Comparison of ENCODE assay signal across 9 cellular contexts in the genomic region with DNA sequence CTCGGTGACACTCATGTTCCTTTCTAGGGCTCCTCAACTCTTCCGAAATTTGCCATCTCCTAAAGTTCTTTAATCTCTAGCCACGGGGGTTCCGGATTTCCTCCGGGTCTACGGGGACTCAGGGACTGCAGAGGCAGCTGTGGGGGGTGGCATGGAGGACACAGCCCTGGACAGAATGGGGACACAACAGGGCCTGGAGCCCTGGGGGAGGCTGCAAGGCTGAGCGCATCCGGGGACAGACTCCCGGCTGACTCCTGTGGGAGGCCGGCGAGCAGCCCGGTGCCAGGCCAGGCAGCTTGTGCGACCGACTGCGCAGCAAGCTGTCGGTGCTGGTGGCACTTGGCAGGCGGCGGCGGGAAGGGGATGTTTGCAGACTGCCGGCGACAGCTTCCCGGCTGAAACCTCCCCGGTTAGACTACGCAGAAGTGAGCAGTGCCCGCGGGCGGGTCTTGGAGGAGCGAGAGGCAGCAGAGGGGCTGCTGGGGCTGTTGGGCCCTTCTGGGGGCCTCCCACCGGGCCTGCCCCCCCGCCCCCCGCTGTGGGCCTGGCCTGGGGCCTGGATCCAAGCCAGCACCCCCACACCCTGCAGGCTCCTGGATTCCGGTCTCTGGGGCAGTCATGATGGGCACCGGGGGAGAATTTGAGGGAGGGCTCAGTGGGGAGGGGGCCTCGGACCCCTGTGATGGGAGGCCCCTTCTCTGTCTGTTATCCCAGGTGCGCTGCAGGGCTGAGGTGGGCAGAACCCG. TPM values are rescaled to one million over a fixed set of nuclear protein-coding genes. Genes with fewer than 3 reads are reported as not detected.
DNase-seq lines count a peak whose midpoint lies in the region; ATAC-seq and TF ChIP-seq lines count a peak whose summit lies in the region.
"Had no signal": no experiment of that assay in that cellular context is flagged by ENCODE, and none has a peak within 500 bp of the region (broad histone marks: within the 10 kb centered on the region; RNA-seq: fewer than 3 reads in every experiment).

No MANE protein-coding gene starts in this region.

- H3K4me3 ChIP-seq in gastrocnemius medialis, result peak overlapping the region in 2 of 4 donors; percentile 10 to 12
- H3K4me3 ChIP-seq: lung had no signal

- H3K27ac ChIP-seq in cingulate gyrus (ENCODE audit: low read depth, low read length) (peak overlapping the region; percentile 70), gastrocnemius medialis (no peak overlapping the region)

- TF ChIP-seq POLR2A in gastrocnemius medialis (IDR thresholded peaks at IDR 0.05), result no peak

- H3K27me3 ChIP-seq in gastrocnemius medialis, result peaks cover 0 to 11% (median 0%) of the 10 kb centered on the region in 3 donors

- intact Hi-C loops in gastrocnemius medialis (cut with DNase I; ENCODE audit: low total_unique reads), result no loop called here

- no peak overlapping the region for H3K27ac Mint-ChIP-seq in stimulated activated effector memory CD8-positive, alpha-beta T cell treated with anti-CD3 and anti-CD28 coated beads, Interleukin-12 subunit alpha, Interleukin-12 subunit beta, amount 100 ng/mL, for 72 hours

- H3K4me3 Mint-ChIP-seq in stimulated activated effector memory CD8-positive, alpha-beta T cell treated with anti-CD3 and anti-CD28 coated beads, Interleukin-12 subunit alpha, Interleukin-12 subunit beta, amount 100 ng/mL, for 72 hours, result no peak overlapping the region

- no peak for TF ChIP-seq CTCF in gastrocnemius medialis (IDR thresholded peaks at IDR 0.05 in 4 of 5, conservative IDR thresholded peaks at IDR 0.05 in 1 of 5)

- no peaks in the 10 kb centered on the region for H3K36me3 Mint-ChIP-seq in stimulated activated effector memory CD8-positive, alpha-beta T cell treated with anti-CD3 and anti-CD28 coated beads, Interleukin-12 subunit alpha, Interleukin-12 subunit beta, amount 100 ng/mL, for 72 hours

- peaks cover 15% of the 10 kb centered on the region for H3K4me1 Mint-ChIP-seq in stimulated activated effector memory CD8-positive, alpha-beta T cell treated with anti-CD3 and anti-CD28 coated beads, Interleukin-12 subunit alpha, Interleukin-12 subunit beta, amount 100 ng/mL, for 72 hours

- in situ Hi-C loops in gastrocnemius medialis (cut with MboI; ENCODE audit: low sequenced_read_pairs in 4 of 4), result no loop called here

- peak; percentile 4 for ATAC-seq in stimulated activated effector memory CD8-positive, alpha-beta T cell treated with anti-CD3 and anti-CD28 coated beads, Interleukin-12 subunit alpha, Interleukin-12 subunit beta, amount 100 ng/mL, for 72 hours
- ATAC-seq in HG03469 (IDR thresholded peaks at IDR 0.05; ENCODE audit: unreplicated experiment) (no peak), gastrocnemius medialis (no peak), HG02763 (IDR thresholded peaks at IDR 0.05; ENCODE audit: unreplicated experiment) (no peak)

- H3K9me3 ChIP-seq in gastrocnemius medialis, result no peaks in the 10 kb centered on the region

- DNase-seq in NCI-H2081 (lab: John Stamatoyannopoulos, UW) (peak; percentile 66 to 77), NCI-H2081 treated with DMSO at 0.1 percent for 48 hours (lab: John Stamatoyannopoulos, UW) (no peak), RPMI8226 (peak; percentile 71), gastrocnemius medialis (no peak)
- no peak for DNase-seq in stimulated activated effector memory CD8-positive, alpha-beta T cell treated with anti-CD3 and anti-CD28 coated beads, Interleukin-12 subunit alpha, Interleukin-12 subunit beta, amount 100 ng/mL, for 72 hours (ENCODE audit: low spot score in 2 of 2)

- no peaks in the 10 kb centered on the region for H3K36me3 ChIP-seq in gastrocnemius medialis

- peaks cover 22 to 24% of the 10 kb centered on the region in 2 donors for H3K4me1 ChIP-seq in gastrocnemius medialis

- H3K9me3 Mint-ChIP-seq in stimulated activated effector memory CD8-positive, alpha-beta T cell treated with anti-CD3 and anti-CD28 coated beads, Interleukin-12 subunit alpha, Interleukin-12 subunit beta, amount 100 ng/mL, for 72 hours, result no peaks in the 10 kb centered on the region

RNA-seq across cellular contexts. Expression of a gene that starts 28.7 kb away (rescaled TPM):
- 100 to 1,000 TPM; 218 to 263 (median 248) TPM for total RNA-seq in gastrocnemius medialis

Comparison
In these comparisons a context has a peak if more than half of its experiments do, and no peak if none do; other contexts are left out.
1. DNase-seq: peak in NCI-H2081 (2 of 2) and RPMI8226 (single experiment); none in NCI-H2081 treated with DMSO at 0.1 percent for 48 hours (single experiment), stimulated activated effector memory CD8-positive, alpha-beta T cell treated with anti-CD3 and anti-CD28 coated beads, Interleukin-12 subunit alpha, Interleukin-12 subunit beta, amount 100 ng/mL, for 72 hours (0 of 2) and gastrocnemius medialis (0 of 2).